27 cellular contexts compared by ENCODE assay signal in genomic region chr15:77255385-77255784, GRCh38.
"Had no signal": no experiment of that assay in that cellular context is flagged by ENCODE, and none has a peak within 500 bp of the region (broad histone marks: within the 10 kb centered on the region; RNA-seq: fewer than 3 reads in every experiment).

No MANE protein-coding gene starts in this region.

- DNase-seq: stimulated activated CD4-positive, alpha-beta T cell treated with anti-CD3 and anti-CD28 coated beads, Interleukin-2, amount 100 ng/mL, for 48 hours; stimulated activated CD4-positive, alpha-beta T cell treated with anti-CD3 and anti-CD28 coated beads, Interleukin-4, amount 100 ng/mL, for 1 hour; stimulated activated CD4-positive, alpha-beta T cell treated with anti-CD3 and anti-CD28 coated beads, Interleukin-4, amount 100 ng/mL, for 24 hours; stimulated activated CD4-positive, alpha-beta T cell treated with anti-CD3 and anti-CD28 coated beads, Interleukin-4, amount 100 ng/mL, for 4 hours; stimulated activated CD8-positive, alpha-beta memory T cell treated with anti-CD3 and anti-CD28 coated beads, Interleukin-4, amount 100 ng/mL, for 48 hours; stimulated activated naive B cell treated with anti-CD40 and anti-IgM and Interleukin-4, amounts not matched to agents 10 μg/mL and 1 μg/mL and 100 μg/mL, for 72 hours; stimulated activated naive CD4-positive, alpha-beta T cell; stimulated activated naive CD4-positive, alpha-beta T cell treated with Interleukin-2 at 50 U/mL for 16 hours; stimulated activated naive CD8-positive, alpha-beta T cell treated with anti-CD3 and anti-CD28 coated beads, Interleukin-15, amount 100 ng/mL, for 72 hours; stimulated activated naive CD8-positive, alpha-beta T cell treated with anti-CD3 and anti-CD28 coated beads, Interleukin-15, Interleukin-2, amounts not matched to agents 100 U/mL and 50 U/mL, for 24 hours; stomach; substantia nigra; testis; thyroid gland; tibial artery; transverse colon; trophoblast cell; upper lobe of left lung; upper lobe of right lung; uterus had no signal

- H3K36me3 ChIP-seq: thoracic aorta, thyroid gland, transverse colon, uterus, vagina had no signal

- ATAC-seq: stimulated activated effector memory CD8-positive, alpha-beta T cell treated with anti-CD3 and anti-CD28 coated beads, Interleukin-12 subunit alpha, Interleukin-12 subunit beta, amount 100 ng/mL, for 72 hours; stimulated activated memory B cell treated with anti-CD40 and anti-IgM and Interleukin-4, amounts not matched to agents 10 μg/mL and 1 μg/mL and 100 μg/mL, for 72 hours; stimulated activated naive B cell treated with anti-CD40 and anti-IgM and Interleukin-4, amounts not matched to agents 10 μg/mL and 1 μg/mL and 100 μg/mL, for 72 hours; stimulated activated naive CD8-positive, alpha-beta T cell treated with anti-CD3 and anti-CD28 coated beads, Interleukin-15, amount 100 ng/mL, for 72 hours; stimulated activated naive CD8-positive, alpha-beta T cell treated with anti-CD3 and anti-CD28 coated beads, Interleukin-15, Interleukin-2, amounts not matched to agents 100 U/mL and 50 U/mL, for 24 hours; upper lobe of right lung had no signal

- FAIRE-seq: urothelium cell line had no signal

- H3K4me3 ChIP-seq: stomach, suprapubic skin, testis, thoracic aorta, thyroid gland, tibial artery, tibial nerve, transverse colon, upper lobe of left lung, upper lobe of right lung, uterus, vagina had no signal

- H3K27me3 ChIP-seq: stomach, suprapubic skin, testis, thyroid gland, tibial artery, tibial nerve, transverse colon, upper lobe of left lung, upper lobe of right lung, uterus, vagina had no signal

- H3K27ac ChIP-seq: stomach, suprapubic skin, testis, thoracic aorta, thyroid gland, tibial artery, tibial nerve, transverse colon, upper lobe of left lung, upper lobe of right lung, uterus, vagina had no signal

- H3K9me3 ChIP-seq: stomach, suprapubic skin, testis, thoracic aorta, thyroid gland, tibial artery, tibial nerve, transverse colon, upper lobe of left lung, upper lobe of right lung, uterus, vagina had no signal

- H3K4me1 ChIP-seq: suprapubic skin, uterus, vagina had no signal
